11 cellular contexts compared by ENCODE assay signal in genomic region chr22:39183991-39184585, GRCh38. TPM values are rescaled to one million over a fixed set of nuclear protein-coding genes. Genes with fewer than 3 reads are reported as not detected.
DNase-seq lines count a peak whose midpoint lies in the region; ATAC-seq and TF ChIP-seq lines count a peak whose summit lies in the region.
"Had no signal": no experiment of that assay in that cellular context is flagged by ENCODE, and none has a peak within 500 bp of the region (broad histone marks: within the 10 kb centered on the region; RNA-seq: fewer than 3 reads in every experiment).

No MANE protein-coding gene starts in this region.

- no peak for TF ChIP-seq EP300 in stomach (IDR thresholded peaks at IDR 0.05)

- H3K9me3 ChIP-seq in body of pancreas = no peaks in the 10 kb centered on the region
- peaks cover 0 to 8% (median 5%) of the 10 kb centered on the region in 4 donors for H3K9me3 ChIP-seq in stomach

- H3K27ac ChIP-seq in body of pancreas (peak overlapping the region in 3 of 4 donors; percentile 31 to 58 (median 42)), stomach (peak overlapping the region in 4 of 5 donors; percentile 25 to 67 (median 52)), foreskin keratinocyte (no peak overlapping the region)

- no peak overlapping the region for H3K27ac Mint-ChIP-seq in mesothelial cell of epicardium
- H3K27ac Mint-ChIP-seq: activated T-cell treated with anti-CD3 and anti-CD28 coated beads, Interleukin-2, amount 50 U/mL, for 72 hours had no signal

- intact Hi-C loops in body of pancreas (cut with DNase I) (no loop called here), stomach (cut with DNase I; ENCODE audit: low total_unique reads) (no loop called here)

- H3K4me1 ChIP-seq in body of pancreas (peaks cover 19% of the 10 kb centered on the region), stomach (peaks cover 0 to 6% (median 0%) of the 10 kb centered on the region in 4 donors), foreskin keratinocyte (no peaks in the 10 kb centered on the region)

- H3K4me3 ChIP-seq in H7 (ENCODE audit: insufficient read depth, low read depth, low read length) (no peak overlapping the region), body of pancreas (no peak overlapping the region), stomach (no peak overlapping the region)

- peaks cover 7% of the 10 kb centered on the region for H3K4me1 Mint-ChIP-seq in mesothelial cell of epicardium

- H3K9me3 Mint-ChIP-seq in mesothelial cell of epicardium = no peaks in the 10 kb centered on the region
- H3K9me3 Mint-ChIP-seq: activated T-cell treated with anti-CD3 and anti-CD28 coated beads, Interleukin-2, amount 50 U/mL, for 72 hours had no signal

- peaks cover 2% of the 10 kb centered on the region; the same call in 1 of the 2 replicates for H3K36me3 ChIP-seq in H7 (replicated peaks; ENCODE audit: control insufficient read depth, insufficient read depth, low read length)
- no peaks in the 10 kb centered on the region for H3K36me3 ChIP-seq in body of pancreas (replicated peaks in 1 of 2; ENCODE audit: insufficient read depth in 1 of 2, low read depth in 2 of 2)
- H3K36me3 ChIP-seq in stomach = no peaks in the 10 kb centered on the region

- DNase-seq in H7 = peak; percentile 81
- peak; percentile 76 to 90 (median 86) for DNase-seq in body of pancreas
- peak; percentile 84 for DNase-seq in iris pigment epithelial cell (ENCODE audit: low read depth)
- no peak for DNase-seq in stomach
- no peak for DNase-seq in foreskin keratinocyte
- DNase-seq in NCI-H345 (lab: John Stamatoyannopoulos, UW) = no peak
- no peak for DNase-seq in GM20000 (ENCODE audit: low spot score)
- no peak for DNase-seq in mesothelial cell of epicardium (ENCODE audit: low spot score in 2 of 2, unreplicated experiment in 2 of 2)
- DNase-seq: activated T-cell treated with anti-CD3 and anti-CD28 coated beads, Interleukin-2, amount 50 U/mL, for 72 hours; GF-D8; NCI-H146 had no signal

- no peak for TF ChIP-seq POLR2A in body of pancreas (IDR thresholded peaks at IDR 0.05)
- no peak for TF ChIP-seq POLR2A in stomach (IDR thresholded peaks at IDR 0.05)

- TF ChIP-seq CTCF in body of pancreas (IDR thresholded peaks at IDR 0.05) = peak in 1 of 7 experiments; percentile 3
- TF ChIP-seq CTCF in stomach (IDR thresholded peaks at IDR 0.05) = no peak
- TF ChIP-seq CTCF in foreskin keratinocyte (conservative IDR thresholded peaks at IDR 0.05) = no peak
- TF ChIP-seq CTCF in GM20000 (IDR thresholded peaks at IDR 0.05; ENCODE audit: extremely low read depth, missing control alignments) = no peak
- TF ChIP-seq CTCF in mesothelial cell of epicardium (IDR thresholded peaks at IDR 0.05; ENCODE audit: unreplicated experiment) = no peak

- H3K36me3 Mint-ChIP-seq in mesothelial cell of epicardium = peaks cover 2% of the 10 kb centered on the region

- H3K4me3 Mint-ChIP-seq in mesothelial cell of epicardium = no peak overlapping the region
- H3K4me3 Mint-ChIP-seq: activated T-cell treated with anti-CD3 and anti-CD28 coated beads, Interleukin-2, amount 50 U/mL, for 72 hours had no signal

- 36 to 46% methylated on average over 13 of the region's 13 CpGs for WGBS in body of pancreas, 2 donors
- 50 to 73% (median 66%) methylated on average over 11 to 13 of the region's 13 CpGs for WGBS in stomach, 5 donors

- peak; percentile 78 for ATAC-seq in body of pancreas
- no peak for ATAC-seq in foreskin keratinocyte
- ATAC-seq: activated T-cell treated with anti-CD3 and anti-CD28 coated beads, Interleukin-2, amount 50 U/mL, for 72 hours had no signal

- no peaks in the 10 kb centered on the region for H3K27me3 ChIP-seq in H7 (ENCODE audit: control insufficient read depth, insufficient read depth, low read length)
- H3K27me3 ChIP-seq in body of pancreas = no peaks in the 10 kb centered on the region
- no peaks in the 10 kb centered on the region for H3K27me3 ChIP-seq in stomach
- H3K27me3 ChIP-seq in foreskin keratinocyte = no peaks in the 10 kb centered on the region

- H3K27me3 Mint-ChIP-seq in mesothelial cell of epicardium (ENCODE audit: low read depth) = no peaks in the 10 kb centered on the region

RNA-seq across cellular contexts. Expression of gene CBX7, which starts 31.6 kb away (rescaled TPM):
- total RNA-seq in H7 (2014; rRNA removed; shearing (Covaris generic)) = 4.5 and 5.4 TPM in 2 replicates
- total RNA-seq in body of pancreas (10 to 100 TPM; 38.1 to 41.2 TPM), stomach (10 to 100 TPM; 10.1 to 84.6 (median 29.6) TPM), foreskin keratinocyte (1.1 and 1.2 TPM in 2 replicates), mesothelial cell of epicardium (10.7 to 13.2 TPM (median 11.0 TPM) in 3 replicates)
- polyA plus RNA-seq in stomach (10 to 100 TPM; 28.6 to 46.3 (median 29.8) TPM), foreskin keratinocyte (0.86 and 1.2 TPM in 2 replicates)

Comparison
In these comparisons a context has a peak if more than half of its experiments do, and no peak if none do; other contexts are left out.
1. DNase-seq: peak in H7 (single experiment), body of pancreas (4 of 4) and iris pigment epithelial cell (single experiment); none in stomach (single experiment), foreskin keratinocyte (0 of 2), NCI-H345 (single experiment), GM20000 (single experiment) and mesothelial cell of epicardium (0 of 2).